In genomic region chr6:168877821-168878282, GRCh38 we compare ENCODE assay signal across 14 cellular contexts.
DNase-seq lines count a peak whose midpoint lies in the region; ATAC-seq, FAIRE-seq and TF ChIP-seq lines count a peak whose summit lies in the region.
"Had no signal": no experiment of that assay in that cellular context is flagged by ENCODE, and none has a peak within 500 bp of the region (broad histone marks: within the 10 kb centered on the region; RNA-seq: fewer than 3 reads in every experiment).

No MANE protein-coding gene starts in this region.

- no peaks in the 10 kb centered on the region for H3K36me3 Mint-ChIP-seq in neural progenitor cell
- H3K36me3 Mint-ChIP-seq: mesothelial cell of epicardium had no signal

- H3K4me3 ChIP-seq in bronchial epithelial cell (ENCODE audit: low read depth, low read length) = no peak overlapping the region
- no peak overlapping the region for H3K4me3 ChIP-seq in neuronal stem cell (ENCODE audit: low read length in 2 of 2)
- no peak overlapping the region for H3K4me3 ChIP-seq in neural progenitor cell
- no peak overlapping the region for H3K4me3 ChIP-seq in gastroesophageal sphincter
- H3K4me3 ChIP-seq: adrenal gland had no signal

- H3K14ac ChIP-seq in neuronal stem cell (ENCODE audit: low read length) = no peak overlapping the region

- no peak for ATAC-seq in gastroesophageal sphincter
- ATAC-seq in GM18858 (IDR thresholded peaks at IDR 0.05; ENCODE audit: unreplicated experiment) = no peak

- H3K4me1 Mint-ChIP-seq in neural progenitor cell = peaks cover 25% of the 10 kb centered on the region

- H4K8ac ChIP-seq in neuronal stem cell (ENCODE audit: low read depth, low read length) = no peak overlapping the region

- no peak for FAIRE-seq in bronchial epithelial cell (lab: Jason Lieb, UNC)
- FAIRE-seq: RCC 7860 had no signal

- H2AFZ ChIP-seq in neuronal stem cell (ENCODE audit: low read length) (no peak overlapping the region), neural progenitor cell (replicated peaks) (no peak overlapping the region)

- no peaks in the 10 kb centered on the region for H4K20me1 ChIP-seq in neural progenitor cell (ENCODE audit: low read depth)

- H3K23ac ChIP-seq in neuronal stem cell (ENCODE audit: low read depth, low read length, poor library complexity) = no peak overlapping the region

- no peak overlapping the region for H3K4ac ChIP-seq in neuronal stem cell (ENCODE audit: low read length)

- H2BK15ac ChIP-seq in neuronal stem cell (ENCODE audit: low read length) = no peak overlapping the region

- H3K36me3 ChIP-seq in bronchial epithelial cell (ENCODE audit: control insufficient read depth, insufficient read depth, low read length) (no peaks in the 10 kb centered on the region), neuronal stem cell (replicated peaks in 1 of 2; ENCODE audit: control insufficient read depth in 2 of 2, insufficient read depth in 2 of 2, low read length in 2 of 2) (no peaks in the 10 kb centered on the region), neural progenitor cell (no peaks in the 10 kb centered on the region), gastroesophageal sphincter (no peaks in the 10 kb centered on the region)
- H3K36me3 ChIP-seq: adrenal gland had no signal

- H3K4me2 ChIP-seq in neuronal stem cell (ENCODE audit: insufficient read depth, low read length, poor library complexity, severe bottlenecking) (no peak overlapping the region), neural progenitor cell (no peak overlapping the region)
- H3K4me2 ChIP-seq: KMS-11 had no signal

- no peaks in the 10 kb centered on the region for H3K79me2 ChIP-seq in neural progenitor cell (ENCODE audit: low read depth)

- DNase-seq in DMS53 treated with DMSO at 0.1 percent for 48 hours (lab: John Stamatoyannopoulos, UW; ENCODE audit: unreplicated experiment) = peak; percentile 80
- peak; percentile 74 for DNase-seq in NCI-H1105 treated with DMSO at 0.1 percent for 48 hours (lab: John Stamatoyannopoulos, UW)
- peak; percentile 11 for DNase-seq in bronchial epithelial cell (ENCODE audit: low read depth)
- DNase-seq in neuronal stem cell (ENCODE audit: low spot score) = no peak
- DNase-seq in neural progenitor cell (ENCODE audit: low spot score) = no peak
- DNase-seq in T-helper 1 cell = no peak
- DNase-seq: activated CD4-positive, alpha-beta T cell treated with anti-CD3 and anti-CD28 coated beads, Interleukin-2, amount 50 U/mL, for 48 hours; DND-41 had no signal

- H4K91ac ChIP-seq in neuronal stem cell (ENCODE audit: low read depth, low read length, poor library complexity) = peak overlapping the region; percentile 5

- no CpG with 5 or more reads among the region's 10 CpGs for WGBS in neuronal stem cell (ENCODE audit: extremely low coverage in 2 of 2, insufficient read length in 2 of 2, insufficient replicate concordance in 1 of 2), 2 donors
- WGBS in gastroesophageal sphincter (ENCODE audit: low coverage in 1 of 2), 2 donors = 45 to 80% methylated on average over 5 to 6 of the region's 10 CpGs

- H3K4me1 ChIP-seq in neuronal stem cell (ENCODE audit: control insufficient read depth in 2 of 2, insufficient read depth in 1 of 2, low read depth in 1 of 2, low read length in 2 of 2) (peaks cover 0 to 5% of the 10 kb centered on the region in 2 donors), neural progenitor cell (no peaks in the 10 kb centered on the region), gastroesophageal sphincter (no peaks in the 10 kb centered on the region)
- H3K4me1 ChIP-seq: adrenal gland had no signal

- no peak overlapping the region for H3K27ac Mint-ChIP-seq in neural progenitor cell
- H3K27ac Mint-ChIP-seq: mesothelial cell of epicardium had no signal

- H3K9me3 ChIP-seq in neuronal stem cell (replicated peaks in 1 of 2; ENCODE audit: control insufficient read depth in 2 of 2, insufficient read depth in 1 of 2, low read depth in 1 of 2, low read length in 2 of 2) = peaks cover 0 to 2% of the 10 kb centered on the region in 2 donors
- no peaks in the 10 kb centered on the region for H3K9me3 ChIP-seq in neural progenitor cell (ENCODE audit: low read depth)
- no peaks in the 10 kb centered on the region for H3K9me3 ChIP-seq in gastroesophageal sphincter
- H3K9me3 ChIP-seq: adrenal gland had no signal

- H3K9me3 Mint-ChIP-seq in neural progenitor cell = peaks cover 2% of the 10 kb centered on the region
- H3K9me3 Mint-ChIP-seq: mesothelial cell of epicardium had no signal

- no peaks in the 10 kb centered on the region for H3K79me1 ChIP-seq in neuronal stem cell (ENCODE audit: low read depth, low read length)

- H2BK12ac ChIP-seq in neuronal stem cell (ENCODE audit: low read length) = no peak overlapping the region

- H3K18ac ChIP-seq in neuronal stem cell (ENCODE audit: low read length) = peak overlapping the region; percentile 2

- no peak overlapping the region for H2BK5ac ChIP-seq in neuronal stem cell (ENCODE audit: low read length)

- no peak overlapping the region for H3K4me3 Mint-ChIP-seq in neural progenitor cell
- H3K4me3 Mint-ChIP-seq: mesothelial cell of epicardium had no signal

- H3K27me3 Mint-ChIP-seq in neural progenitor cell (ENCODE audit: insufficient read depth, low read depth) = peaks cover 12% of the 10 kb centered on the region

- H3F3A ChIP-seq in neural progenitor cell (ENCODE audit: low read depth) = no peaks in the 10 kb centered on the region

- H3K27ac ChIP-seq in neuronal stem cell (replicated peaks; ENCODE audit: low read length) (no peak overlapping the region), neural progenitor cell (no peak overlapping the region), gastroesophageal sphincter (no peak overlapping the region)
- H3K27ac ChIP-seq: adrenal gland, KMS-11 had no signal

- peak overlapping the region; percentile 20 for H2AK5ac ChIP-seq in neuronal stem cell (ENCODE audit: low read depth, low read length)

- no peak for TF ChIP-seq CTCF in bronchial epithelial cell (IDR thresholded peaks at IDR 0.05; ENCODE audit: insufficient read depth, low read length, severe bottlenecking)
- TF ChIP-seq CTCF in neural progenitor cell (IDR thresholded peaks at IDR 0.05) = no peak
- TF ChIP-seq CTCF in gastroesophageal sphincter (IDR thresholded peaks at IDR 0.05) = no peak

- TF ChIP-seq POLR2A in gastroesophageal sphincter (IDR thresholded peaks at IDR 0.05) = no peak

- TF ChIP-seq EP300 in gastroesophageal sphincter (IDR thresholded peaks at IDR 0.05) = no peak

- H3K9ac ChIP-seq in neuronal stem cell (ENCODE audit: low read depth, low read length, poor library complexity) (no peak overlapping the region), neural progenitor cell (no peak overlapping the region)
- H3K9ac ChIP-seq: KMS-11 had no signal

- H3K27me3 ChIP-seq in bronchial epithelial cell (ENCODE audit: control insufficient read depth, insufficient read depth, low read length) = no peaks in the 10 kb centered on the region
- no peaks in the 10 kb centered on the region for H3K27me3 ChIP-seq in neuronal stem cell (ENCODE audit: control insufficient read depth in 3 of 3, insufficient read depth in 3 of 3, low read depth in 1 of 3, low read length in 3 of 3)
- no peaks in the 10 kb centered on the region for H3K27me3 ChIP-seq in neural progenitor cell
- H3K27me3 ChIP-seq in gastroesophageal sphincter = peaks cover 7% of the 10 kb centered on the region

- no peak overlapping the region for H2BK120ac ChIP-seq in neuronal stem cell (ENCODE audit: low read depth, low read length)

Comparison
In these comparisons a context has a peak if more than half of its experiments do, and no peak if none do; other contexts are left out.
1. DNase-seq: peak in DMS53 treated with DMSO at 0.1 percent for 48 hours (single experiment), NCI-H1105 treated with DMSO at 0.1 percent for 48 hours (single experiment) and bronchial epithelial cell (single experiment); none in neuronal stem cell (single experiment), neural progenitor cell (single experiment) and T-helper 1 cell (0 of 5).